Comparison of ENCODE assay signal across 2 cellular contexts in the genomic region with DNA sequence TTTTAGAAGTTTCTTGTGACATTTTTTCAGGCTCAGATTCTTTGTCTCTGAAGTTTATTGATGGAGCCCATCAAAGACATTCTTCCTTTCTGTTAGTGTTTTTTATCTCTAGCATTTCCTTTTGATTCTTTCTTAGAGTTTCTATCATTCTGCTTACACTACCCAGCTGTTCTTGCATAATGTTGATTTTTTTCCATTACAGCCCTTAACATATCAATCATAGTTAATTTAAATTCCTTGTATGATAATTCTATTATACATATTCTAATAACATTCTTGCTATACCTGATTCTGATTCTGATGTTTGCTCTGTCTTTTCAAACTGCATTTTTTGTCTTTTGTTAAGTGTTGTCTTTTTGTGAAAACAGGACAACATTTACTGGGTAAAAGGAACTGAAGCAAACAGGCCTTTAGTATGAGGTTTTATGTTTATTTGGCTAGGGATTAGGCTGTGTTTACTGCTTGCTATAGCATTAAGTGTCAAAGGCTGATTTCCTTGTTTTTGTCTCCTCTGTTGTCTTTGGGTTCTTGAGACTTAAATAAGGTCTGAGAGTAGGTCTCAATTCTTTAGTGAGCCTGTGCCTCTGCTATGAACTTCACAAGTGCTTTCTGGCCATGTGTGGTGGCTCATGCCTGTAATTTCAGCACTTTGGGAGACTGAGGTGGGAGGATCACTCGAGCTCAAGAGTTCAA.
TF ChIP-seq lines count a peak whose summit lies in the region.

No MANE protein-coding gene starts in this region.

TF ChIP-seq in HepG2, 621 proteins besides CTCF, POLR2A, EP300 and RAD21:
- TF ChIP-seq NCOA2 (CRISPR knock-in tag; IDR thresholded peaks at IDR 0.05): no peak
- TF ChIP-seq ZNF121 (CRISPR knock-in tag; IDR thresholded peaks at IDR 0.05): peak; percentile 70; the same call in 1 of the 2 replicates

TF ChIP-seq in WTC11, 78 proteins besides CTCF, POLR2A, EP300 and RAD21:
- no peak for TF ChIP-seq ZNF423 (CRISPR knock-in tag; IDR thresholded peaks at IDR 0.05)
- no peak for TF ChIP-seq ZNF416 (CRISPR knock-in tag; IDR thresholded peaks at IDR 0.05)
- TF ChIP-seq NFYB (CRISPR knock-in tag; conservative IDR thresholded peaks at IDR 0.05; ENCODE audit: low read depth): no peak
- no peak for TF ChIP-seq GRHL2 (CRISPR knock-in tag; IDR thresholded peaks at IDR 0.05; ENCODE audit: insufficient replicate concordance, severe bottlenecking)
- TF ChIP-seq, protein P1, sequence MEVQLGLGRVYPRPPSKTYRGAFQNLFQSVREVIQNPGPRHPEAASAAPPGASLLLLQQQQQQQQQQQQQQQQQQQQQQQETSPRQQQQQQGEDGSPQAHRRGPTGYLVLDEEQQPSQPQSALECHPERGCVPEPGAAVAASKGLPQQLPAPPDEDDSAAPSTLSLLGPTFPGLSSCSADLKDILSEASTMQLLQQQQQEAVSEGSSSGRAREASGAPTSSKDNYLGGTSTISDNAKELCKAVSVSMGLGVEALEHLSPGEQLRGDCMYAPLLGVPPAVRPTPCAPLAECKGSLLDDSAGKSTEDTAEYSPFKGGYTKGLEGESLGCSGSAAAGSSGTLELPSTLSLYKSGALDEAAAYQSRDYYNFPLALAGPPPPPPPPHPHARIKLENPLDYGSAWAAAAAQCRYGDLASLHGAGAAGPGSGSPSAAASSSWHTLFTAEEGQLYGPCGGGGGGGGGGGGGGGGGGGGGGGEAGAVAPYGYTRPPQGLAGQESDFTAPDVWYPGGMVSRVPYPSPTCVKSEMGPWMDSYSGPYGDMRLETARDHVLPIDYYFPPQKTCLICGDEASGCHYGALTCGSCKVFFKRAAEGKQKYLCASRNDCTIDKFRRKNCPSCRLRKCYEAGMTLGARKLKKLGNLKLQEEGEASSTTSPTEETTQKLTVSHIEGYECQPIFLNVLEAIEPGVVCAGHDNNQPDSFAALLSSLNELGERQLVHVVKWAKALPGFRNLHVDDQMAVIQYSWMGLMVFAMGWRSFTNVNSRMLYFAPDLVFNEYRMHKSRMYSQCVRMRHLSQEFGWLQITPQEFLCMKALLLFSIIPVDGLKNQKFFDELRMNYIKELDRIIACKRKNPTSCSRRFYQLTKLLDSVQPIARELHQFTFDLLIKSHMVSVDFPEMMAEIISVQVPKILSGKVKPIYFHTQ (CRISPR knock-in tag; IDR thresholded peaks at IDR 0.05): no peak
- no peak for TF ChIP-seq JUN (CRISPR knock-in tag; IDR thresholded peaks at IDR 0.05)
- TF ChIP-seq MXD4 (CRISPR knock-in tag; IDR thresholded peaks at IDR 0.05; ENCODE audit: borderline replicate concordance): no peak
- no peak for TF ChIP-seq ZNF219 (CRISPR knock-in tag; IDR thresholded peaks at IDR 0.05; ENCODE audit: borderline replicate concordance)
- TF ChIP-seq TEAD4 (CRISPR knock-in tag; IDR thresholded peaks at IDR 0.05): no peak
- TF ChIP-seq, protein P2, sequence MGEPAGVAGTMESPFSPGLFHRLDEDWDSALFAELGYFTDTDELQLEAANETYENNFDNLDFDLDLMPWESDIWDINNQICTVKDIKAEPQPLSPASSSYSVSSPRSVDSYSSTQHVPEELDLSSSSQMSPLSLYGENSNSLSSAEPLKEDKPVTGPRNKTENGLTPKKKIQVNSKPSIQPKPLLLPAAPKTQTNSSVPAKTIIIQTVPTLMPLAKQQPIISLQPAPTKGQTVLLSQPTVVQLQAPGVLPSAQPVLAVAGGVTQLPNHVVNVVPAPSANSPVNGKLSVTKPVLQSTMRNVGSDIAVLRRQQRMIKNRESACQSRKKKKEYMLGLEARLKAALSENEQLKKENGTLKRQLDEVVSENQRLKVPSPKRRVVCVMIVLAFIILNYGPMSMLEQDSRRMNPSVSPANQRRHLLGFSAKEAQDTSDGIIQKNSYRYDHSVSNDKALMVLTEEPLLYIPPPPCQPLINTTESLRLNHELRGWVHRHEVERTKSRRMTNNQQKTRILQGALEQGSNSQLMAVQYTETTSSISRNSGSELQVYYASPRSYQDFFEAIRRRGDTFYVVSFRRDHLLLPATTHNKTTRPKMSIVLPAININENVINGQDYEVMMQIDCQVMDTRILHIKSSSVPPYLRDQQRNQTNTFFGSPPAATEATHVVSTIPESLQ (CRISPR knock-in tag; IDR thresholded peaks at IDR 0.05): no peak
- TF ChIP-seq, protein P3, sequence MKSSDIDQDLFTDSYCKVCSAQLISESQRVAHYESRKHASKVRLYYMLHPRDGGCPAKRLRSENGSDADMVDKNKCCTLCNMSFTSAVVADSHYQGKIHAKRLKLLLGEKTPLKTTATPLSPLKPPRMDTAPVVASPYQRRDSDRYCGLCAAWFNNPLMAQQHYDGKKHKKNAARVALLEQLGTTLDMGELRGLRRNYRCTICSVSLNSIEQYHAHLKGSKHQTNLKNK (CRISPR knock-in tag; IDR thresholded peaks at IDR 0.05): no peak
- TF ChIP-seq ZNF263 (CRISPR knock-in tag; IDR thresholded peaks at IDR 0.05; ENCODE audit: low read depth): no peak
- no peak for TF ChIP-seq NFE2L1 (CRISPR knock-in tag; IDR thresholded peaks at IDR 0.05)
- TF ChIP-seq, protein P4, sequence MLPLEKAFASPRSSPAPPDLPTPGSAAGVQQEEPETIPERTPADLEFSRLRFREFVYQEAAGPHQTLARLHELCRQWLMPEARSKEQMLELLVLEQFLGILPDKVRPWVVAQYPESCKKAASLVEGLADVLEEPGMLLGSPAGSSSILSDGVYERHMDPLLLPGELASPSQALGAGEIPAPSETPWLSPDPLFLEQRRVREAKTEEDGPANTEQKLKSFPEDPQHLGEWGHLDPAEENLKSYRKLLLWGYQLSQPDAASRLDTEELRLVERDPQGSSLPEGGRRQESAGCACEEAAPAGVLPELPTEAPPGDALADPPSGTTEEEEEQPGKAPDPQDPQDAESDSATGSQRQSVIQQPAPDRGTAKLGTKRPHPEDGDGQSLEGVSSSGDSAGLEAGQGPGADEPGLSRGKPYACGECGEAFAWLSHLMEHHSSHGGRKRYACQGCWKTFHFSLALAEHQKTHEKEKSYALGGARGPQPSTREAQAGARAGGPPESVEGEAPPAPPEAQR (CRISPR knock-in tag; IDR thresholded peaks at IDR 0.05): no peak
- TF ChIP-seq MYBL2 (CRISPR knock-in tag; IDR thresholded peaks at IDR 0.05): no peak
- TF ChIP-seq EMX1 (CRISPR knock-in tag; IDR thresholded peaks at IDR 0.05): no peak
- TF ChIP-seq RELA (CRISPR knock-in tag; IDR thresholded peaks at IDR 0.05; ENCODE audit: borderline replicate concordance): no peak
- TF ChIP-seq ZNF121 (CRISPR knock-in tag; IDR thresholded peaks at IDR 0.05): no peak
